ENCODE assay signal across 15 cellular contexts in genomic region chr15:70788114-70789049, GRCh38. TPM values are rescaled to one million over a fixed set of nuclear protein-coding genes. Genes with fewer than 3 reads are reported as not detected.
DNase-seq lines count a peak whose midpoint lies in the region; ATAC-seq and TF ChIP-seq lines count a peak whose summit lies in the region.
"Had no signal": no experiment of that assay in that cellular context is flagged by ENCODE, and none has a peak within 500 bp of the region (broad histone marks: within the 10 kb centered on the region; RNA-seq: fewer than 3 reads in every experiment).

No MANE protein-coding gene starts in this region.

- H3K9me3 ChIP-seq in suprapubic skin = no peaks in the 10 kb centered on the region
- H3K9me3 ChIP-seq: pancreas, SJCRH30 had no signal

- H3K27ac ChIP-seq in ACC112 (ENCODE audit: low read depth, low read length) = peak overlapping the region; percentile 69
- no peak overlapping the region for H3K27ac ChIP-seq in suprapubic skin
- H3K27ac ChIP-seq: pancreas, SJCRH30 had no signal

- H3K36me3 ChIP-seq in ACC112 (ENCODE audit: insufficient read depth, low read length) (no peaks in the 10 kb centered on the region), suprapubic skin (no peaks in the 10 kb centered on the region)
- H3K36me3 ChIP-seq: pancreas, SJCRH30 had no signal

- 84% methylated on average over 6 of the region's 6 CpGs for WGBS in suprapubic skin

- H3K27me3 Mint-ChIP-seq in HFFc6 (ENCODE audit: insufficient read depth) = no peaks in the 10 kb centered on the region; the same call in 1 of the 2 replicates
- H3K27me3 Mint-ChIP-seq: activated naive CD4-positive, alpha-beta T cell treated with anti-CD3 and anti-CD28 coated beads, Interleukin-2, amount 50 U/mL, for 24 hours had no signal

- peaks cover 85% of the 10 kb centered on the region for H3K4me1 Mint-ChIP-seq in HFFc6 (ENCODE audit: low read depth)
- H3K4me1 Mint-ChIP-seq: activated naive CD4-positive, alpha-beta T cell treated with anti-CD3 and anti-CD28 coated beads, Interleukin-2, amount 50 U/mL, for 24 hours had no signal

- no peaks in the 10 kb centered on the region for H3K27me3 ChIP-seq in ACC112 (ENCODE audit: insufficient read depth, low read length)
- H3K27me3 ChIP-seq in suprapubic skin = no peaks in the 10 kb centered on the region
- H3K27me3 ChIP-seq: pancreas, SJCRH30 had no signal

- no peaks in the 10 kb centered on the region; the same call in 1 of the 2 replicates for H3K36me3 Mint-ChIP-seq in HFFc6 (ENCODE audit: low read depth)
- H3K36me3 Mint-ChIP-seq: activated naive CD4-positive, alpha-beta T cell treated with anti-CD3 and anti-CD28 coated beads, Interleukin-2, amount 50 U/mL, for 24 hours had no signal

- H3K4me1 ChIP-seq in ACC112 (ENCODE audit: control insufficient read depth, insufficient read depth, low read length, unreplicated experiment) (peaks cover 47% of the 10 kb centered on the region), suprapubic skin (no peaks in the 10 kb centered on the region)
- H3K4me1 ChIP-seq: pancreas had no signal

- H3K79me2 ChIP-seq in ACC112 (ENCODE audit: control insufficient read depth, insufficient read depth, low read length, unreplicated experiment) = peaks cover 1% of the 10 kb centered on the region

- H2AFZ ChIP-seq in ACC112 (ENCODE audit: low read length, unreplicated experiment) = no peak overlapping the region

- peak; percentile 81 for DNase-seq in HFFc6
- DNase-seq in SW480 (ENCODE audit: low spot score) = peak; percentile 88
- peak; percentile 85 for DNase-seq in iris pigment epithelial cell (ENCODE audit: low read depth)
- no peak for DNase-seq in NCI-H2171 treated with DMSO at 0.1 percent for 48 hours (lab: John Stamatoyannopoulos, UW)
- no peak for DNase-seq in stimulated activated CD4-positive, alpha-beta T cell treated with anti-CD3 and anti-CD28 coated beads, Interleukin-4, amount 100 ng/mL, for 24 hours
- no peak for DNase-seq in suprapubic skin (ENCODE audit: low spot score in 2 of 2)
- DNase-seq: midbrain; NCI-H82; pancreas; SJCRH30; stimulated activated CD8-positive, alpha-beta memory T cell treated with anti-CD3 and anti-CD28 coated beads, Interleukin-4, amount 100 ng/mL, for 48 hours had no signal

- no peak for ATAC-seq in GM21723 (IDR thresholded peaks at IDR 0.05; ENCODE audit: unreplicated experiment)
- ATAC-seq: pancreas had no signal

- TF ChIP-seq CTCF in HFFc6 (IDR thresholded peaks at IDR 0.05) = no peak
- no peak for TF ChIP-seq CTCF in suprapubic skin (IDR thresholded peaks at IDR 0.05)

- TF ChIP-seq EP300 in suprapubic skin (IDR thresholded peaks at IDR 0.05) = no peak

- peak overlapping the region; percentile 8; the same call in 1 of the 2 replicates for H3K4me3 ChIP-seq in ACC112 (ENCODE audit: low read depth, low read length)
- H3K4me3 ChIP-seq in suprapubic skin = no peak overlapping the region
- H3K4me3 ChIP-seq: pancreas, SJCRH30 had no signal

- peak overlapping the region; percentile 77 for H3K27ac Mint-ChIP-seq in HFFc6
- H3K27ac Mint-ChIP-seq: activated naive CD4-positive, alpha-beta T cell treated with anti-CD3 and anti-CD28 coated beads, Interleukin-2, amount 50 U/mL, for 24 hours had no signal

- no peaks in the 10 kb centered on the region for H3K9me3 Mint-ChIP-seq in HFFc6
- H3K9me3 Mint-ChIP-seq: activated naive CD4-positive, alpha-beta T cell treated with anti-CD3 and anti-CD28 coated beads, Interleukin-2, amount 50 U/mL, for 24 hours; central memory CD8-positive, alpha-beta T cell had no signal

- H3K4me3 Mint-ChIP-seq in HFFc6 = peak overlapping the region; percentile 68
- H3K4me3 Mint-ChIP-seq: activated naive CD4-positive, alpha-beta T cell treated with anti-CD3 and anti-CD28 coated beads, Interleukin-2, amount 50 U/mL, for 24 hours; central memory CD8-positive, alpha-beta T cell had no signal

- TF ChIP-seq POLR2A in suprapubic skin (IDR thresholded peaks at IDR 0.05) = no peak

RNA-seq across cellular contexts. Expression of gene UACA, which starts 25.0 kb away (rescaled TPM):
- total RNA-seq in HFFc6 (2021; fragmentation: NEBNext Ultra II Directional; extraction: Animal tissue kit (Norgen Biotek cat#: 25700)) = 100 to 1,000 TPM; 119 to 309 (median 142) TPM
- total RNA-seq in suprapubic skin = 10 to 100 TPM; 23.4 to 97.8 (median 27.2) TPM

Comparison
In these comparisons a context has a peak if more than half of its experiments do, and no peak if none do; other contexts are left out.
1. DNase-seq: peak in HFFc6 (single experiment), SW480 (single experiment) and iris pigment epithelial cell (single experiment); none in NCI-H2171 treated with DMSO at 0.1 percent for 48 hours (single experiment), stimulated activated CD4-positive, alpha-beta T cell treated with anti-CD3 and anti-CD28 coated beads, Interleukin-4, amount 100 ng/mL, for 24 hours (single experiment) and suprapubic skin (0 of 2).